Comparison of ENCODE assay signal across 1 cellular context in the genomic region with DNA sequence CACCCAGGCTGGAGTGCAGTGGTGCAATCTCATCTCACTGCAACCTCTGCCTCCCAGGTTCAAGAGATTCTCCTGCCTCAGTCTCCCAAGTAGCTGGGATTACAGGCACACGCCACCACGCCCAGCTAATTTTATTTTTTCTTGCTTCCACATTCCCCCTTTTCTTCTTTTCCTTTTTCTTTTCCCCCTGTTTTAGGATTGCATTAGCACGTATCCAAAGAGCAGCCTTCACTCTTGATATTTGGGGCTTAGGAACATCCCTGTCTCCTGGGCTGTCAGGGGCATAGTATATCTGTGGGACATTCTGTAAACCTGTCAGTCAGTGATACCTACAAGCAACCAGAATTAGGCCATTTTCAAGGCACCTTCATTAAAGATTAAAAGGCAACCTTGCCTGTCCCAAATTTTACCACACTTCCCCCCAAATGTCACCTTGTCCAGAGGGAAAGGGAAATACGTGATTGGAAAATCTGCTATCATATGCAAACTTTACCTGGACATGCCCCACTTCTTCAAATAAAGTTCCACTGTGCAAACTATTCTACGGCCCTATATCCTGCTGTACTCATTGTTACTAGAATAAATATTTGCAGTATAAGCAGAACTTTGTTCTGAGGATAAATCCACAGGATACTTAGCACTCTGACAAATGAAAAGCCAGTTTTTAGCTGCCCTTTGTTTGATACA.
TF ChIP-seq lines count a peak whose summit lies in the region.

No MANE protein-coding gene starts in this region.

TF ChIP-seq in HepG2, 621 proteins besides CTCF, POLR2A, EP300 and RAD21 (continued from another document and continues in another):
- TF ChIP-seq, protein P1, sequence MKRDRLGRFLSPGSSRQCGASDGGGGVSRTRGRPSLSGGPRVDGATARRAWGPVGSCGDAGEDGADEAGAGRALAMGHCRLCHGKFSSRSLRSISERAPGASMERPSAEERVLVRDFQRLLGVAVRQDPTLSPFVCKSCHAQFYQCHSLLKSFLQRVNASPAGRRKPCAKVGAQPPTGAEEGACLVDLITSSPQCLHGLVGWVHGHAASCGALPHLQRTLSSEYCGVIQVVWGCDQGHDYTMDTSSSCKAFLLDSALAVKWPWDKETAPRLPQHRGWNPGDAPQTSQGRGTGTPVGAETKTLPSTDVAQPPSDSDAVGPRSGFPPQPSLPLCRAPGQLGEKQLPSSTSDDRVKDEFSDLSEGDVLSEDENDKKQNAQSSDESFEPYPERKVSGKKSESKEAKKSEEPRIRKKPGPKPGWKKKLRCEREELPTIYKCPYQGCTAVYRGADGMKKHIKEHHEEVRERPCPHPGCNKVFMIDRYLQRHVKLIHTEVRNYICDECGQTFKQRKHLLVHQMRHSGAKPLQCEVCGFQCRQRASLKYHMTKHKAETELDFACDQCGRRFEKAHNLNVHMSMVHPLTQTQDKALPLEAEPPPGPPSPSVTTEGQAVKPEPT (CRISPR knock-in tag; IDR thresholded peaks at IDR 0.05; ENCODE audit: low read depth), result no peak
- TF ChIP-seq HDAC6 (IDR thresholded peaks at IDR 0.05; ENCODE audit: low read depth, low read length), result no peak
- no peak for TF ChIP-seq HOXA5 (CRISPR knock-in tag; IDR thresholded peaks at IDR 0.05)
- TF ChIP-seq ZNF607 (CRISPR knock-in tag; IDR thresholded peaks at IDR 0.05; ENCODE audit: borderline replicate concordance), result no peak
- no peak for TF ChIP-seq CCAR2 (optimal IDR thresholded peaks at IDR 0.05; ENCODE audit: low read depth, low read length)
- no peak for TF ChIP-seq ZSCAN12 (CRISPR knock-in tag; IDR thresholded peaks at IDR 0.05)
- TF ChIP-seq MIER2 (CRISPR knock-in tag; IDR thresholded peaks at IDR 0.05), result peak; percentile 49; the same call in 1 of the 2 replicates
- peak; percentile 18; the same call in 1 of the 2 replicates for TF ChIP-seq GMEB2 (CRISPR knock-in tag; IDR thresholded peaks at IDR 0.05; ENCODE audit: low read depth)
- TF ChIP-seq REST (IDR thresholded peaks at IDR 0.05; ENCODE audit: borderline replicate concordance in 1 of 2, low read depth in 1 of 2, low read length in 2 of 2), result peak in 1 of 2 experiments; percentile 81; a peak in 2 of 4 replicates
- peak; percentile 96 for TF ChIP-seq ARID5B (CRISPR knock-in tag; IDR thresholded peaks at IDR 0.05)
- TF ChIP-seq ZBTB20 (CRISPR knock-in tag; IDR thresholded peaks at IDR 0.05; ENCODE audit: borderline replicate concordance, low read depth), result peak; percentile 87; the same call in 1 of the 2 replicates
- no peak for TF ChIP-seq EZH2 (conservative IDR thresholded peaks at IDR 0.05; ENCODE audit: low read depth, low read length)
- TF ChIP-seq ZIK1 (CRISPR knock-in tag; IDR thresholded peaks at IDR 0.05; ENCODE audit: borderline replicate concordance, low read depth), result no peak
- TF ChIP-seq, protein P2, sequence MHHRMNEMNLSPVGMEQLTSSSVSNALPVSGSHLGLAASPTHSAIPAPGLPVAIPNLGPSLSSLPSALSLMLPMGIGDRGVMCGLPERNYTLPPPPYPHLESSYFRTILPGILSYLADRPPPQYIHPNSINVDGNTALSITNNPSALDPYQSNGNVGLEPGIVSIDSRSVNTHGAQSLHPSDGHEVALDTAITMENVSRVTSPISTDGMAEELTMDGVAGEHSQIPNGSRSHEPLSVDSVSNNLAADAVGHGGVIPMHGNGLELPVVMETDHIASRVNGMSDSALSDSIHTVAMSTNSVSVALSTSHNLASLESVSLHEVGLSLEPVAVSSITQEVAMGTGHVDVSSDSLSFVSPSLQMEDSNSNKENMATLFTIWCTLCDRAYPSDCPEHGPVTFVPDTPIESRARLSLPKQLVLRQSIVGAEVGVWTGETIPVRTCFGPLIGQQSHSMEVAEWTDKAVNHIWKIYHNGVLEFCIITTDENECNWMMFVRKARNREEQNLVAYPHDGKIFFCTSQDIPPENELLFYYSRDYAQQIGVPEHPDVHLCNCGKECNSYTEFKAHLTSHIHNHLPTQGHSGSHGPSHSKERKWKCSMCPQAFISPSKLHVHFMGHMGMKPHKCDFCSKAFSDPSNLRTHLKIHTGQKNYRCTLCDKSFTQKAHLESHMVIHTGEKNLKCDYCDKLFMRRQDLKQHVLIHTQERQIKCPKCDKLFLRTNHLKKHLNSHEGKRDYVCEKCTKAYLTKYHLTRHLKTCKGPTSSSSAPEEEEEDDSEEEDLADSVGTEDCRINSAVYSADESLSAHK (CRISPR knock-in tag; IDR thresholded peaks at IDR 0.05; ENCODE audit: borderline replicate concordance), result no peak
- peak; percentile 73; the same call in 1 of the 2 replicates for TF ChIP-seq ZBTB7B (CRISPR knock-in tag; IDR thresholded peaks at IDR 0.05)
- peak; percentile 93 for TF ChIP-seq SOX13 (IDR thresholded peaks at IDR 0.05)
- TF ChIP-seq SOX13 (CRISPR knock-in tag; conservative IDR thresholded peaks at IDR 0.05 in 1 of 2, IDR thresholded peaks at IDR 0.05 in 1 of 2), result peak; percentile 49 to 99; a peak in 2 of 4 replicates
- no peak for TF ChIP-seq ZNF563 (CRISPR knock-in tag; IDR thresholded peaks at IDR 0.05)
- TF ChIP-seq ZNF768 (CRISPR knock-in tag; IDR thresholded peaks at IDR 0.05), result no peak
- TF ChIP-seq ZNF747 (CRISPR knock-in tag; IDR thresholded peaks at IDR 0.05; ENCODE audit: borderline replicate concordance), result peak; percentile 68; the same call in 1 of the 2 replicates
- TF ChIP-seq, protein P3, sequence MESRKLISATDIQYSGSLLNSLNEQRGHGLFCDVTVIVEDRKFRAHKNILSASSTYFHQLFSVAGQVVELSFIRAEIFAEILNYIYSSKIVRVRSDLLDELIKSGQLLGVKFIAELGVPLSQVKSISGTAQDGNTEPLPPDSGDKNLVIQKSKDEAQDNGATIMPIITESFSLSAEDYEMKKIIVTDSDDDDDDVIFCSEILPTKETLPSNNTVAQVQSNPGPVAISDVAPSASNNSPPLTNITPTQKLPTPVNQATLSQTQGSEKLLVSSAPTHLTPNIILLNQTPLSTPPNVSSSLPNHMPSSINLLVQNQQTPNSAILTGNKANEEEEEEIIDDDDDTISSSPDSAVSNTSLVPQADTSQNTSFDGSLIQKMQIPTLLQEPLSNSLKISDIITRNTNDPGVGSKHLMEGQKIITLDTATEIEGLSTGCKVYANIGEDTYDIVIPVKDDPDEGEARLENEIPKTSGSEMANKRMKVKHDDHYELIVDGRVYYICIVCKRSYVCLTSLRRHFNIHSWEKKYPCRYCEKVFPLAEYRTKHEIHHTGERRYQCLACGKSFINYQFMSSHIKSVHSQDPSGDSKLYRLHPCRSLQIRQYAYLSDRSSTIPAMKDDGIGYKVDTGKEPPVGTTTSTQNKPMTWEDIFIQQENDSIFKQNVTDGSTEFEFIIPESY (CRISPR knock-in tag; IDR thresholded peaks at IDR 0.05), result no peak
- TF ChIP-seq, protein P4, sequence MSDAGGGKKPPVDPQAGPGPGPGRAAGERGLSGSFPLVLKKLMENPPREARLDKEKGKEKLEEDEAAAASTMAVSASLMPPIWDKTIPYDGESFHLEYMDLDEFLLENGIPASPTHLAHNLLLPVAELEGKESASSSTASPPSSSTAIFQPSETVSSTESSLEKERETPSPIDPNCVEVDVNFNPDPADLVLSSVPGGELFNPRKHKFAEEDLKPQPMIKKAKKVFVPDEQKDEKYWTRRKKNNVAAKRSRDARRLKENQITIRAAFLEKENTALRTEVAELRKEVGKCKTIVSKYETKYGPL (CRISPR knock-in tag; IDR thresholded peaks at IDR 0.05), result no peak
- TF ChIP-seq ZNF12 (CRISPR knock-in tag; IDR thresholded peaks at IDR 0.05), result no peak
- peak; percentile 52; the same call in 1 of the 2 replicates for TF ChIP-seq ZNF761 (CRISPR knock-in tag; conservative IDR thresholded peaks at IDR 0.05)
- peak; percentile 77 for TF ChIP-seq TFE3 (CRISPR knock-in tag; IDR thresholded peaks at IDR 0.05)
- no peak for TF ChIP-seq ZNF263 (CRISPR knock-in tag; IDR thresholded peaks at IDR 0.05)
- TF ChIP-seq MTF1 (CRISPR knock-in tag; IDR thresholded peaks at IDR 0.05), result no peak
- no peak; the same call in 1 of the 2 replicates for TF ChIP-seq ZMYM4 (CRISPR knock-in tag; IDR thresholded peaks at IDR 0.05)
- TF ChIP-seq SCMH1 (CRISPR knock-in tag; IDR thresholded peaks at IDR 0.05; ENCODE audit: borderline replicate concordance), result no peak
- peak; percentile 90 for TF ChIP-seq NFIC (IDR thresholded peaks at IDR 0.05; ENCODE audit: low read length)
- no peak for TF ChIP-seq ADNP (CRISPR knock-in tag; IDR thresholded peaks at IDR 0.05)
- no peak for TF ChIP-seq FUBP1 (CRISPR knock-in tag; IDR thresholded peaks at IDR 0.05; ENCODE audit: borderline replicate concordance)
